9 cellular contexts compared by ENCODE assay signal in genomic region chr13:64928704-64929499, GRCh38.
DNase-seq lines count a peak whose midpoint lies in the region; ATAC-seq, FAIRE-seq and TF ChIP-seq lines count a peak whose summit lies in the region.
"Had no signal": no experiment of that assay in that cellular context is flagged by ENCODE, and none has a peak within 500 bp of the region (broad histone marks: within the 10 kb centered on the region; RNA-seq: fewer than 3 reads in every experiment).

No MANE protein-coding gene starts in this region.

- H3K9me3 Mint-ChIP-seq in CD8-positive, alpha-beta memory T cell: peaks cover 0 to 16% (median 3%) of the 10 kb centered on the region in 5 donors

- TF ChIP-seq POLR2A in GM12891 (IDR thresholded peaks at IDR 0.05; ENCODE audit: low read depth, low read length): no peak

- H2AFZ ChIP-seq in hepatocyte: no peak overlapping the region

- H3K4me1 Mint-ChIP-seq in CD8-positive, alpha-beta memory T cell: no peaks in the 10 kb centered on the region

- peaks cover 0 to 1% of the 10 kb centered on the region in 2 donors for H3K27me3 Mint-ChIP-seq in CD8-positive, alpha-beta memory T cell

- POLR2A ChIA-PET in CD8-positive, alpha-beta memory T cell (lab: Charles Lee): no interaction called here

- no peak for TF ChIP-seq CTCF in hepatocyte (IDR thresholded peaks at IDR 0.05; ENCODE audit: poor library complexity)

- no peak overlapping the region for H3K4me2 ChIP-seq in hepatocyte

- no peak overlapping the region for H3K4me3 ChIP-seq in hepatocyte
- H3K4me3 ChIP-seq in CD8-positive, alpha-beta memory T cell (ENCODE audit: low read length): no peak overlapping the region

- peak; percentile 88 for ATAC-seq in HG02571 (IDR thresholded peaks at IDR 0.05; ENCODE audit: unreplicated experiment)
- no peak for ATAC-seq in left colon

- no peak overlapping the region for H3K27ac Mint-ChIP-seq in CD8-positive, alpha-beta memory T cell

- no peaks in the 10 kb centered on the region for H3K9me2 ChIP-seq in hepatocyte (replicated peaks; ENCODE audit: insufficient read depth)

- no peaks in the 10 kb centered on the region for H3K9me3 ChIP-seq in hepatocyte (ENCODE audit: low read depth)
- H3K9me3 ChIP-seq in CD8-positive, alpha-beta memory T cell (ENCODE audit: low read length): no peaks in the 10 kb centered on the region

- no peak for DNase-seq in GM12891 (ENCODE audit: insufficient read length, low spot score)
- DNase-seq in NCI-H226: peak; percentile 82
- peak; percentile 11 for DNase-seq in hepatocyte (ENCODE audit: low spot score)
- no peak for DNase-seq in left colon
- DNase-seq in ecto neural progenitor cell (ENCODE audit: low spot score): no peak
- DNase-seq in CD8-positive, alpha-beta memory T cell: no peak
- no peak for DNase-seq in activated T-cell treated with anti-CD3 and anti-CD28 coated beads, Interleukin-2, amount 50 U/mL, for 1 hour
- DNase-seq: NCI-H446 had no signal

- CTCF ChIA-PET in CD8-positive, alpha-beta memory T cell (lab: Charles Lee): no interaction called here

- H3K4me3 Mint-ChIP-seq in CD8-positive, alpha-beta memory T cell: no peak overlapping the region

- no peaks in the 10 kb centered on the region for H3K79me2 ChIP-seq in hepatocyte

- WGBS in hepatocyte (ENCODE audit: low lambda C conversion rate, missing lambda C conversion rate): 60% methylated on average over 3 of the region's 3 CpGs

- intact Hi-C loops in left colon (cut with DNase I, micrococcal nuclease): no loop called here

- H3K36me3 ChIP-seq in hepatocyte (replicated peaks; ENCODE audit: insufficient read depth, low read depth): no peaks in the 10 kb centered on the region
- no peaks in the 10 kb centered on the region for H3K36me3 ChIP-seq in CD8-positive, alpha-beta memory T cell (ENCODE audit: insufficient read depth, low read length)

- no peak overlapping the region for H3K27ac ChIP-seq in hepatocyte
- no peak overlapping the region for H3K27ac ChIP-seq in CD8-positive, alpha-beta memory T cell (ENCODE audit: low read depth, low read length)

- H3K4me1 ChIP-seq in hepatocyte (ENCODE audit: insufficient read depth): no peaks in the 10 kb centered on the region
- H3K4me1 ChIP-seq in CD8-positive, alpha-beta memory T cell (ENCODE audit: insufficient read depth, low read length): no peaks in the 10 kb centered on the region

- no peaks in the 10 kb centered on the region for H3K36me3 Mint-ChIP-seq in CD8-positive, alpha-beta memory T cell

- H4K20me1 ChIP-seq in hepatocyte (ENCODE audit: insufficient read depth, poor library complexity, severe bottlenecking): no peaks in the 10 kb centered on the region

- H3K27me3 ChIP-seq in hepatocyte: no peaks in the 10 kb centered on the region
- no peaks in the 10 kb centered on the region for H3K27me3 ChIP-seq in CD8-positive, alpha-beta memory T cell (ENCODE audit: insufficient read depth, low read length, poor library complexity, severe bottlenecking)

- FAIRE-seq in GM12891 (lab: Jason Lieb, UNC): peak; percentile 68

TF ChIP-seq in GM12891, 5 proteins besides CTCF, POLR2A, EP300 and RAD21:
- TF ChIP-seq PAX5 (IDR thresholded peaks at IDR 0.05; ENCODE audit: insufficient read depth, low read length, severe bottlenecking) (peak; percentile 85), POU2F2 (IDR thresholded peaks at IDR 0.05; ENCODE audit: low read depth, low read length) (no peak)

Comparison
In these comparisons a context has a peak if more than half of its experiments do, and no peak if none do; other contexts are left out.
1. DNase-seq: peak in NCI-H226 (single experiment) and hepatocyte (single experiment); none in GM12891 (single experiment), left colon (0 of 2), ecto neural progenitor cell (single experiment), CD8-positive, alpha-beta memory T cell (0 of 5) and activated T-cell treated with anti-CD3 and anti-CD28 coated beads, Interleukin-2, amount 50 U/mL, for 1 hour (single experiment).